In genomic region chr16:89922477-89922883, GRCh38 we compare ENCODE assay signal across 1 cellular context.
TF ChIP-seq lines count a peak whose summit lies in the region.

No MANE protein-coding gene starts in this region.

TF ChIP-seq in K562, 482 proteins besides CTCF, POLR2A, EP300 and RAD21 (continued from another document and continues in another):
- TF ChIP-seq TARDBP (IDR thresholded peaks at IDR 0.05) (no peak), ETV6 (IDR thresholded peaks at IDR 0.05; ENCODE audit: borderline replicate concordance in 1 of 2, low read depth in 2 of 2, low read length in 1 of 2) (no peak), ETV6 (CRISPR knock-in tag; IDR thresholded peaks at IDR 0.05; ENCODE audit: borderline replicate concordance) (no peak), SREBF2 (CRISPR knock-in tag; IDR thresholded peaks at IDR 0.05) (0 out of 2 replicates have a peak, but pooled peaks have one; percentile 5), ZNF76 (CRISPR knock-in tag; IDR thresholded peaks at IDR 0.05; ENCODE audit: borderline replicate concordance) (no peak), MITF (IDR thresholded peaks at IDR 0.05) (no peak), CHD2 (IDR thresholded peaks at IDR 0.05; ENCODE audit: low read depth, low read length) (no peak), MCM2 (IDR thresholded peaks at IDR 0.05; ENCODE audit: low read depth) (no peak), TEAD1 (CRISPR knock-in tag; IDR thresholded peaks at IDR 0.05) (peak in 1 of 2 experiments; percentile 59; a peak in 1 of 4 replicates), CSDE1 (IDR thresholded peaks at IDR 0.05) (no peak), FOSL1 (tag; conservative IDR thresholded peaks at IDR 0.05) (peak; percentile 81), ZNF316 (IDR thresholded peaks at IDR 0.05) (no peak), ELF1 (tag; IDR thresholded peaks at IDR 0.05) (no peak), RFX7 (CRISPR knock-in tag; IDR thresholded peaks at IDR 0.05) (no peak), TEAD2 (tag; IDR thresholded peaks at IDR 0.05) (no peak), ZNF140 (CRISPR knock-in tag; IDR thresholded peaks at IDR 0.05) (no peak), ZC3H11A (IDR thresholded peaks at IDR 0.05; ENCODE audit: low read depth, low read length) (no peak), BRF2 (IDR thresholded peaks at IDR 0.05; ENCODE audit: borderline replicate concordance, insufficient read depth, insufficient read length) (no peak), TRIM24 (IDR thresholded peaks at IDR 0.05) (no peak), NRF1 (conservative IDR thresholded peaks at IDR 0.05 in 1 of 2, IDR thresholded peaks at IDR 0.05 in 1 of 2) (peak; percentile 56 to 60), THRB (CRISPR knock-in tag; conservative IDR thresholded peaks at IDR 0.05) (0 out of 2 replicates have a peak, but pooled peaks have one; percentile 28), HMG20B (CRISPR knock-in tag; IDR thresholded peaks at IDR 0.05) (no peak), SOX6 (IDR thresholded peaks at IDR 0.05) (no peak), ESRRA (IDR thresholded peaks at IDR 0.05; ENCODE audit: borderline replicate concordance, low read depth) (no peak), TAF1 (IDR thresholded peaks at IDR 0.05; ENCODE audit: control insufficient read depth, extremely low read depth, insufficient read depth, low read length, severe bottlenecking) (peak; percentile 68), L3MBTL2 (IDR thresholded peaks at IDR 0.05) (no peak), FOS (IDR thresholded peaks at IDR 0.05; ENCODE audit: extremely low read depth, insufficient read length) (no peak), LEF1 (IDR thresholded peaks at IDR 0.05) (peak; percentile 51; the same call in 1 of the 2 replicates), FOXM1 (IDR thresholded peaks at IDR 0.05; ENCODE audit: low read depth) (no peak), FOXM1 (CRISPR knock-in tag; IDR thresholded peaks at IDR 0.05; ENCODE audit: low read depth) (no peak), TFE3 (CRISPR knock-in tag; IDR thresholded peaks at IDR 0.05) (no peak), THRAP3 (IDR thresholded peaks at IDR 0.05; ENCODE audit: borderline replicate concordance) (no peak), THRA (IDR thresholded peaks at IDR 0.05) (no peak), ARID2 (IDR thresholded peaks at IDR 0.05) (no peak), ZNF780A (CRISPR knock-in tag; IDR thresholded peaks at IDR 0.05) (no peak), NCOA2 (IDR thresholded peaks at IDR 0.05; ENCODE audit: partially characterized antibody in 2 of 2) (no peak), MIER1 (IDR thresholded peaks at IDR 0.05; ENCODE audit: low read depth) (no peak), SETDB1 (IDR thresholded peaks at IDR 0.05; ENCODE audit: low read length) (no peak)
- TF ChIP-seq, protein P1, sequence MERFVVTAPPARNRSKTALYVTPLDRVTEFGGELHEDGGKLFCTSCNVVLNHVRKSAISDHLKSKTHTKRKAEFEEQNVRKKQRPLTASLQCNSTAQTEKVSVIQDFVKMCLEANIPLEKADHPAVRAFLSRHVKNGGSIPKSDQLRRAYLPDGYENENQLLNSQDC (CRISPR knock-in tag; IDR thresholded peaks at IDR 0.05) = no peak
- TF ChIP-seq, protein P2, sequence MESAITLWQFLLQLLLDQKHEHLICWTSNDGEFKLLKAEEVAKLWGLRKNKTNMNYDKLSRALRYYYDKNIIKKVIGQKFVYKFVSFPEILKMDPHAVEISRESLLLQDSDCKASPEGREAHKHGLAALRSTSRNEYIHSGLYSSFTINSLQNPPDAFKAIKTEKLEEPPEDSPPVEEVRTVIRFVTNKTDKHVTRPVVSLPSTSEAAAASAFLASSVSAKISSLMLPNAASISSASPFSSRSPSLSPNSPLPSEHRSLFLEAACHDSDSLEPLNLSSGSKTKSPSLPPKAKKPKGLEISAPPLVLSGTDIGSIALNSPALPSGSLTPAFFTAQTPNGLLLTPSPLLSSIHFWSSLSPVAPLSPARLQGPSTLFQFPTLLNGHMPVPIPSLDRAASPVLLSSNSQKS (CRISPR knock-in tag; IDR thresholded peaks at IDR 0.05) = no peak
- TF ChIP-seq, protein P3, sequence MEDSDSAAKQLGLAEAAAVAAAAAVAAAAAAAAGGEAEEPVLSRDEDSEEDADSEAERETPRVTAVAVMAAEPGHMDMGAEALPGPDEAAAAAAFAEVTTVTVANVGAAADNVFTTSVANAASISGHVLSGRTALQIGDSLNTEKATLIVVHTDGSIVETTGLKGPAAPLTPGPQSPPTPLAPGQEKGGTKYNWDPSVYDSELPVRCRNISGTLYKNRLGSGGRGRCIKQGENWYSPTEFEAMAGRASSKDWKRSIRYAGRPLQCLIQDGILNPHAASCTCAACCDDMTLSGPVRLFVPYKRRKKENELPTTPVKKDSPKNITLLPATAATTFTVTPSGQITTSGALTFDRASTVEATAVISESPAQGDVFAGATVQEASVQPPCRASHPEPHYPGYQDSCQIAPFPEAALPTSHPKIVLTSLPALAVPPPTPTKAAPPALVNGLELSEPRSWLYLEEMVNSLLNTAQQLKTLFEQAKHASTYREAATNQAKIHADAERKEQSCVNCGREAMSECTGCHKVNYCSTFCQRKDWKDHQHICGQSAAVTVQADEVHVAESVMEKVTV (CRISPR knock-in tag; IDR thresholded peaks at IDR 0.05) = no peak
- TF ChIP-seq, protein P4, sequence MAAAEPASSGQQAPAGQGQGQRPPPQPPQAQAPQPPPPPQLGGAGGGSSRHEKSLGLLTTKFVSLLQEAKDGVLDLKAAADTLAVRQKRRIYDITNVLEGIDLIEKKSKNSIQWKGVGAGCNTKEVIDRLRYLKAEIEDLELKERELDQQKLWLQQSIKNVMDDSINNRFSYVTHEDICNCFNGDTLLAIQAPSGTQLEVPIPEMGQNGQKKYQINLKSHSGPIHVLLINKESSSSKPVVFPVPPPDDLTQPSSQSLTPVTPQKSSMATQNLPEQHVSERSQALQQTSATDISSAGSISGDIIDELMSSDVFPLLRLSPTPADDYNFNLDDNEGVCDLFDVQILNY (CRISPR knock-in tag; IDR thresholded peaks at IDR 0.05) = no peak
- TF ChIP-seq, protein P5, sequence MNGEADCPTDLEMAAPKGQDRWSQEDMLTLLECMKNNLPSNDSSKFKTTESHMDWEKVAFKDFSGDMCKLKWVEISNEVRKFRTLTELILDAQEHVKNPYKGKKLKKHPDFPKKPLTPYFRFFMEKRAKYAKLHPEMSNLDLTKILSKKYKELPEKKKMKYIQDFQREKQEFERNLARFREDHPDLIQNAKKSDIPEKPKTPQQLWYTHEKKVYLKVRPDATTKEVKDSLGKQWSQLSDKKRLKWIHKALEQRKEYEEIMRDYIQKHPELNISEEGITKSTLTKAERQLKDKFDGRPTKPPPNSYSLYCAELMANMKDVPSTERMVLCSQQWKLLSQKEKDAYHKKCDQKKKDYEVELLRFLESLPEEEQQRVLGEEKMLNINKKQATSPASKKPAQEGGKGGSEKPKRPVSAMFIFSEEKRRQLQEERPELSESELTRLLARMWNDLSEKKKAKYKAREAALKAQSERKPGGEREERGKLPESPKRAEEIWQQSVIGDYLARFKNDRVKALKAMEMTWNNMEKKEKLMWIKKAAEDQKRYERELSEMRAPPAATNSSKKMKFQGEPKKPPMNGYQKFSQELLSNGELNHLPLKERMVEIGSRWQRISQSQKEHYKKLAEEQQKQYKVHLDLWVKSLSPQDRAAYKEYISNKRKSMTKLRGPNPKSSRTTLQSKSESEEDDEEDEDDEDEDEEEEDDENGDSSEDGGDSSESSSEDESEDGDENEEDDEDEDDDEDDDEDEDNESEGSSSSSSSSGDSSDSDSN (IDR thresholded peaks at IDR 0.05; ENCODE audit: borderline replicate concordance in 1 of 2, low read depth in 2 of 2, low read length in 2 of 2) = peak in 1 of 2 experiments; percentile 7; a peak in 1 of 4 replicates
- TF ChIP-seq, protein P6, sequence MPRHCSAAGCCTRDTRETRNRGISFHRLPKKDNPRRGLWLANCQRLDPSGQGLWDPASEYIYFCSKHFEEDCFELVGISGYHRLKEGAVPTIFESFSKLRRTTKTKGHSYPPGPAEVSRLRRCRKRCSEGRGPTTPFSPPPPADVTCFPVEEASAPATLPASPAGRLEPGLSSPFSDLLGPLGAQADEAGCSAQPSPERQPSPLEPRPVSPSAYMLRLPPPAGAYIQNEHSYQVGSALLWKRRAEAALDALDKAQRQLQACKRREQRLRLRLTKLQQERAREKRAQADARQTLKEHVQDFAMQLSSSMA (CRISPR knock-in tag; IDR thresholded peaks at IDR 0.05) = no peak
- TF ChIP-seq, protein P7, sequence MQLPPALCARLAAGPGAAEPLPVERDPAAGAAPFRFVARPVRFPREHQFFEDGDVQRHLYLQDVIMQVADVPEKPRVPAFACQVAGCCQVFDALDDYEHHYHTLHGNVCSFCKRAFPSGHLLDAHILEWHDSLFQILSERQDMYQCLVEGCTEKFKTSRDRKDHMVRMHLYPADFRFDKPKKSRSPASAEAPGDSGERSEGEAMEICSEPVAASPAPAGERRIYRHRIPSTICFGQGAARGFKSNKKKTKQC (CRISPR knock-in tag; IDR thresholded peaks at IDR 0.05) = no peak
- TF ChIP-seq, protein P8, sequence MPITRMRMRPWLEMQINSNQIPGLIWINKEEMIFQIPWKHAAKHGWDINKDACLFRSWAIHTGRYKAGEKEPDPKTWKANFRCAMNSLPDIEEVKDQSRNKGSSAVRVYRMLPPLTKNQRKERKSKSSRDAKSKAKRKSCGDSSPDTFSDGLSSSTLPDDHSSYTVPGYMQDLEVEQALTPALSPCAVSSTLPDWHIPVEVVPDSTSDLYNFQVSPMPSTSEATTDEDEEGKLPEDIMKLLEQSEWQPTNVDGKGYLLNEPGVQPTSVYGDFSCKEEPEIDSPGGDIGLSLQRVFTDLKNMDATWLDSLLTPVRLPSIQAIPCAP (CRISPR knock-in tag; IDR thresholded peaks at IDR 0.05; ENCODE audit: borderline replicate concordance) = no peak
- TF ChIP-seq, protein P9, sequence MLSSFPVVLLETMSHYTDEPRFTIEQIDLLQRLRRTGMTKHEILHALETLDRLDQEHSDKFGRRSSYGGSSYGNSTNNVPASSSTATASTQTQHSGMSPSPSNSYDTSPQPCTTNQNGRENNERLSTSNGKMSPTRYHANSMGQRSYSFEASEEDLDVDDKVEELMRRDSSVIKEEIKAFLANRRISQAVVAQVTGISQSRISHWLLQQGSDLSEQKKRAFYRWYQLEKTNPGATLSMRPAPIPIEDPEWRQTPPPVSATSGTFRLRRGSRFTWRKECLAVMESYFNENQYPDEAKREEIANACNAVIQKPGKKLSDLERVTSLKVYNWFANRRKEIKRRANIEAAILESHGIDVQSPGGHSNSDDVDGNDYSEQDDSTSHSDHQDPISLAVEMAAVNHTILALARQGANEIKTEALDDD (IDR thresholded peaks at IDR 0.05) = no peak
- TF ChIP-seq, protein P10, sequence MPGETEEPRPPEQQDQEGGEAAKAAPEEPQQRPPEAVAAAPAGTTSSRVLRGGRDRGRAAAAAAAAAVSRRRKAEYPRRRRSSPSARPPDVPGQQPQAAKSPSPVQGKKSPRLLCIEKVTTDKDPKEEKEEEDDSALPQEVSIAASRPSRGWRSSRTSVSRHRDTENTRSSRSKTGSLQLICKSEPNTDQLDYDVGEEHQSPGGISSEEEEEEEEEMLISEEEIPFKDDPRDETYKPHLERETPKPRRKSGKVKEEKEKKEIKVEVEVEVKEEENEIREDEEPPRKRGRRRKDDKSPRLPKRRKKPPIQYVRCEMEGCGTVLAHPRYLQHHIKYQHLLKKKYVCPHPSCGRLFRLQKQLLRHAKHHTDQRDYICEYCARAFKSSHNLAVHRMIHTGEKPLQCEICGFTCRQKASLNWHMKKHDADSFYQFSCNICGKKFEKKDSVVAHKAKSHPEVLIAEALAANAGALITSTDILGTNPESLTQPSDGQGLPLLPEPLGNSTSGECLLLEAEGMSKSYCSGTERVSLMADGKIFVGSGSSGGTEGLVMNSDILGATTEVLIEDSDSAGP (CRISPR knock-in tag; IDR thresholded peaks at IDR 0.05) = no peak
